1 cellular context compared by ENCODE assay signal in genomic region chr19:30781519-30781918, GRCh38.
TF ChIP-seq lines count a peak whose summit lies in the region.

No MANE protein-coding gene starts in this region.

TF ChIP-seq in SK-N-SH, 30 proteins besides CTCF, POLR2A, EP300 and RAD21 (continued from another document):
- TF ChIP-seq REST (IDR thresholded peaks at IDR 0.05; ENCODE audit: low read depth, low read length), result no peak
- no peak for TF ChIP-seq MEF2A (IDR thresholded peaks at IDR 0.05; ENCODE audit: borderline replicate concordance, low read depth)
- no peak for TF ChIP-seq RCOR1 (IDR thresholded peaks at IDR 0.05; ENCODE audit: low read length)
- no peak for TF ChIP-seq SMC3 (IDR thresholded peaks at IDR 0.05; ENCODE audit: low read depth, low read length)
- no peak for TF ChIP-seq FOSL2 (IDR thresholded peaks at IDR 0.05; ENCODE audit: borderline replicate concordance, low read depth)
- no peak for TF ChIP-seq GATA2 (CRISPR knock-in tag; IDR thresholded peaks at IDR 0.05)
- TF ChIP-seq TEAD4 (IDR thresholded peaks at IDR 0.05; ENCODE audit: borderline replicate concordance, insufficient read depth), result no peak
- TF ChIP-seq CHD2 (IDR thresholded peaks at IDR 0.05; ENCODE audit: low read length, partially characterized antibody), result no peak
- no peak for TF ChIP-seq NFIC (IDR thresholded peaks at IDR 0.05; ENCODE audit: borderline replicate concordance)
- no peak for TF ChIP-seq MAX (IDR thresholded peaks at IDR 0.05; ENCODE audit: low read depth)
- no peak for TF ChIP-seq GABPA (IDR thresholded peaks at IDR 0.05; ENCODE audit: low read depth)
- TF ChIP-seq TCF12 (IDR thresholded peaks at IDR 0.05), result no peak
